In the genomic region with DNA sequence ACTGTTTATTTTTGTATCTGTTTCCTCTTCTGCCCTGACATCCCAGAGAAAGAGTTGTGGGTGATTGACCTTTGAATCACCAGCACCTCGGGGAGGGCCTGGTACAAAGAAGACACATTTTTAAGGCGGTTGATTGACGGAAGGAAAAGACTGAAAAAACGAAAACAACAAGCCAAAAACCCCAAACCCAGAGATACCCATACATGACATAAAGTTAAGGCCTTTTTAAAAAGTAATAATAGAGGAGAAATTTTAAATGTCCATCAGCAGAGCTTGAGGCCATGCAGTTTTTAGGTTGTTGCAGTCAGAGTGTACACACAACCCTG, we compare ENCODE assay signal across 8 cellular contexts.
DNase-seq lines count a peak whose midpoint lies in the region; ATAC-seq, FAIRE-seq and TF ChIP-seq lines count a peak whose summit lies in the region.

No MANE protein-coding gene starts in this region.

- H2AFZ ChIP-seq in GM12878 (ENCODE audit: control insufficient read depth, low read depth, low read length) = peak overlapping the region; percentile 69

- RAD21 ChIA-PET in GM12878 (lab: Charles Lee; ENCODE audit: unreplicated experiment) = interaction anchor here (0.9 to 2.3 kb wide), 13 partner anchors 8 to 1593 kb away, joined by 3 to 14 read pairs (median 5); a partner anchor contains a TSS

- FAIRE-seq in GM12878 (lab: Jason Lieb, UNC) = no peak

- H3K4me3 Mint-ChIP-seq in activated naive CD4-positive, alpha-beta T cell treated with anti-CD3 and anti-CD28 coated beads, Interleukin-2, amount 50 U/mL, for 24 hours = peak overlapping the region; percentile 96
- H3K4me3 Mint-ChIP-seq in memory B cell = peak overlapping the region; percentile 82
- peak overlapping the region; percentile 95 for H3K4me3 Mint-ChIP-seq in type B pancreatic cell

- BruUV-seq in GM12878 (replicated peaks; lab: Mats Ljungman, UMichigan) = no TSS peak

- POLR2A ChIA-PET in GM12878 (lab: Charles Lee) = interaction anchor here (1.3 to 1.5 kb wide), 3 partner anchors 200 to 597 kb away, joined by 6 to 8 read pairs (median 7); a partner anchor contains a TSS

- no peak for TF ChIP-seq CTCF in GM12878 (IDR thresholded peaks at IDR 0.05 in 2 of 3, conservative IDR thresholded peaks at IDR 0.05 in 1 of 3; ENCODE audit: control insufficient read depth in 2 of 3, extremely low read depth in 1 of 3, insufficient read depth in 1 of 3, low read depth in 3 of 3, low read length in 3 of 3)
- TF ChIP-seq CTCF in type B pancreatic cell (conservative IDR thresholded peaks at IDR 0.05) = peak; percentile 43

- peak overlapping the region; percentile 73 for H3K9ac ChIP-seq in GM12878 (ENCODE audit: control insufficient read depth, insufficient read depth, low read length)

- no peaks in the 10 kb centered on the region for H3K36me3 ChIP-seq in GM12878 (ENCODE audit: control insufficient read depth in 2 of 2, insufficient read depth in 2 of 2, low read length in 1 of 2)

- no peaks in the 10 kb centered on the region for H4K20me1 ChIP-seq in GM12878 (ENCODE audit: control insufficient read depth, insufficient read depth)

- no peaks in the 10 kb centered on the region for H3K4me1 ChIP-seq in GM12878 (ENCODE audit: control insufficient read depth, insufficient read depth, low read length)

- in situ Hi-C loops in GM12878 (cut with MboI) = loop anchor here (5.0 kb wide), 1 partner anchor 162 kb away; no protein-coding TSS in a partner anchor

- peak overlapping the region; percentile 26 for H3K4me2 ChIP-seq in GM12878 (ENCODE audit: control insufficient read depth, insufficient read depth)

- no peak for TF ChIP-seq RAD21 in GM12878 (IDR thresholded peaks at IDR 0.05; ENCODE audit: insufficient read depth, low read depth, low read length)

- CTCF ChIA-PET in GM12878 (lab: Yijun Ruan, JAX) = interaction anchor here (0.7 to 3.6 kb wide), 7 partner anchors 146 to 699 kb away, joined by 3 to 18 read pairs (median 3); no protein-coding TSS in a partner anchor

- peaks cover 12% of the 10 kb centered on the region for H3K36me3 Mint-ChIP-seq in activated naive CD4-positive, alpha-beta T cell treated with anti-CD3 and anti-CD28 coated beads, Interleukin-2, amount 50 U/mL, for 24 hours
- H3K36me3 Mint-ChIP-seq in memory B cell = peaks cover 8% of the 10 kb centered on the region
- H3K36me3 Mint-ChIP-seq in type B pancreatic cell = no peaks in the 10 kb centered on the region

- H3K9me3 ChIP-seq in GM12878 (replicated peaks; ENCODE audit: control insufficient read depth, insufficient read depth, low read length) = no peaks in the 10 kb centered on the region

- H3K27me3 Mint-ChIP-seq in activated naive CD4-positive, alpha-beta T cell treated with anti-CD3 and anti-CD28 coated beads, Interleukin-2, amount 50 U/mL, for 24 hours = no peaks in the 10 kb centered on the region
- H3K27me3 Mint-ChIP-seq in memory B cell (no peaks in the 10 kb centered on the region), type B pancreatic cell (no peaks in the 10 kb centered on the region)

- peak overlapping the region; percentile 99 for H3K27ac Mint-ChIP-seq in activated naive CD4-positive, alpha-beta T cell treated with anti-CD3 and anti-CD28 coated beads, Interleukin-2, amount 50 U/mL, for 24 hours
- peak overlapping the region; percentile 99 for H3K27ac Mint-ChIP-seq in memory B cell
- peak overlapping the region; percentile 100 for H3K27ac Mint-ChIP-seq in type B pancreatic cell

- no peaks in the 10 kb centered on the region for H3K27me3 ChIP-seq in GM12878 (replicated peaks in 1 of 2; ENCODE audit: control insufficient read depth in 2 of 2, insufficient read depth in 2 of 2, low read length in 1 of 2)

- WGBS in GM12878 (ENCODE audit: insufficient coverage, insufficient replicate concordance, low lambda C conversion rate, missing lambda C conversion rate) = 28% methylated on average over 4 of the region's 4 CpGs

- intact Hi-C loops in GM12878 (cut with micrococcal nuclease; ENCODE audit: unreplicated experiment) = loop anchor here (1.0 kb wide), 1 partner anchor 146 kb away; no protein-coding TSS in a partner anchor

- H3K4me3 ChIP-seq in GM12878 = no peak overlapping the region

- peak overlapping the region; percentile 86 for H3K27ac ChIP-seq in GM12878 (ENCODE audit: control insufficient read depth, insufficient read depth)

- peaks cover 7% of the 10 kb centered on the region for H3K9me3 Mint-ChIP-seq in activated naive CD4-positive, alpha-beta T cell treated with anti-CD3 and anti-CD28 coated beads, Interleukin-2, amount 50 U/mL, for 24 hours
- peaks cover 3% of the 10 kb centered on the region for H3K9me3 Mint-ChIP-seq in memory B cell
- no peaks in the 10 kb centered on the region for H3K9me3 Mint-ChIP-seq in type B pancreatic cell

- no peak for TF ChIP-seq POLR2A in GM12878 (IDR thresholded peaks at IDR 0.05; ENCODE audit: low read depth, low read length)

- SMC1A ChIA-PET in GM12878 (lab: Charles Lee; ENCODE audit: uncharacterized antibody, unreplicated experiment) = interaction anchor here (0.6 to 2.1 kb wide), 9 partner anchors 56 to 1078 kb away, joined by 3 to 5 read pairs (median 4); a partner anchor contains a TSS

- no peaks in the 10 kb centered on the region for H3K79me2 ChIP-seq in GM12878 (ENCODE audit: control insufficient read depth, insufficient read depth, low read length)

- no peak for ATAC-seq in GM12878
- no peak for ATAC-seq in memory B cell (ENCODE audit: low read depth)
- no peak for ATAC-seq in GM18519 (IDR thresholded peaks at IDR 0.05; ENCODE audit: low FRiP score, unreplicated experiment)
- no peak for ATAC-seq in GM21528 (IDR thresholded peaks at IDR 0.05; ENCODE audit: low FRiP score, unreplicated experiment)

- TF ChIP-seq EP300 in GM12878 (IDR thresholded peaks at IDR 0.05; ENCODE audit: borderline replicate concordance in 1 of 2, control insufficient read depth in 1 of 2, low read depth in 2 of 2, low read length in 2 of 2) = no peak

- H3K4me1 Mint-ChIP-seq in activated naive CD4-positive, alpha-beta T cell treated with anti-CD3 and anti-CD28 coated beads, Interleukin-2, amount 50 U/mL, for 24 hours = peaks cover 12% of the 10 kb centered on the region
- H3K4me1 Mint-ChIP-seq in memory B cell (peaks cover 3% of the 10 kb centered on the region), type B pancreatic cell (ENCODE audit: unreplicated experiment) (peaks cover 8% of the 10 kb centered on the region)

- DNase-seq in activated naive CD4-positive, alpha-beta T cell treated with Interleukin-2 at 50 U/mL for 16 hours = no peak
- DNase-seq in GM12878 (ENCODE audit: low read depth, low spot score) (no peak), memory B cell (ENCODE audit: low spot score in 2 of 2) (no peak), type B pancreatic cell (ENCODE audit: extremely low spot score, unreplicated experiment) (no peak), CD1c-positive myeloid dendritic cell (ENCODE audit: extremely low spot score) (no peak)

TF ChIP-seq in GM12878, 131 proteins besides CTCF, POLR2A, EP300 and RAD21 (continues in another document):
- TF ChIP-seq SMARCA5 (IDR thresholded peaks at IDR 0.05) (no peak), TCF3 (IDR thresholded peaks at IDR 0.05; ENCODE audit: borderline replicate concordance, insufficient read depth, low read depth, low read length) (no peak), SRF (IDR thresholded peaks at IDR 0.05; ENCODE audit: low read depth in 2 of 2, low read length in 2 of 2) (no peak), SREBF2 (IDR thresholded peaks at IDR 0.05; ENCODE audit: low read length) (no peak), POU2F2 (IDR thresholded peaks at IDR 0.05; ENCODE audit: borderline replicate concordance, low read depth, low read length) (no peak), MYC (IDR thresholded peaks at IDR 0.05; ENCODE audit: insufficient read depth, insufficient read length, insufficient replicate concordance, low read length, severe bottlenecking) (no peak)
- TF ChIP-seq, protein P1, sequence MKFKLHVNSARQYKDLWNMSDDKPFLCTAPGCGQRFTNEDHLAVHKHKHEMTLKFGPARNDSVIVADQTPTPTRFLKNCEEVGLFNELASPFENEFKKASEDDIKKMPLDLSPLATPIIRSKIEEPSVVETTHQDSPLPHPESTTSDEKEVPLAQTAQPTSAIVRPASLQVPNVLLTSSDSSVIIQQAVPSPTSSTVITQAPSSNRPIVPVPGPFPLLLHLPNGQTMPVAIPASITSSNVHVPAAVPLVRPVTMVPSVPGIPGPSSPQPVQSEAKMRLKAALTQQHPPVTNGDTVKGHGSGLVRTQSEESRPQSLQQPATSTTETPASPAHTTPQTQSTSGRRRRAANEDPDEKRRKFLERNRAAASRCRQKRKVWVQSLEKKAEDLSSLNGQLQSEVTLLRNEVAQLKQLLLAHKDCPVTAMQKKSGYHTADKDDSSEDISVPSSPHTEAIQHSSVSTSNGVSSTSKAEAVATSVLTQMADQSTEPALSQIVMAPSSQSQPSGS (IDR thresholded peaks at IDR 0.05; ENCODE audit: low read length) = no peak
- TF ChIP-seq, protein P2, sequence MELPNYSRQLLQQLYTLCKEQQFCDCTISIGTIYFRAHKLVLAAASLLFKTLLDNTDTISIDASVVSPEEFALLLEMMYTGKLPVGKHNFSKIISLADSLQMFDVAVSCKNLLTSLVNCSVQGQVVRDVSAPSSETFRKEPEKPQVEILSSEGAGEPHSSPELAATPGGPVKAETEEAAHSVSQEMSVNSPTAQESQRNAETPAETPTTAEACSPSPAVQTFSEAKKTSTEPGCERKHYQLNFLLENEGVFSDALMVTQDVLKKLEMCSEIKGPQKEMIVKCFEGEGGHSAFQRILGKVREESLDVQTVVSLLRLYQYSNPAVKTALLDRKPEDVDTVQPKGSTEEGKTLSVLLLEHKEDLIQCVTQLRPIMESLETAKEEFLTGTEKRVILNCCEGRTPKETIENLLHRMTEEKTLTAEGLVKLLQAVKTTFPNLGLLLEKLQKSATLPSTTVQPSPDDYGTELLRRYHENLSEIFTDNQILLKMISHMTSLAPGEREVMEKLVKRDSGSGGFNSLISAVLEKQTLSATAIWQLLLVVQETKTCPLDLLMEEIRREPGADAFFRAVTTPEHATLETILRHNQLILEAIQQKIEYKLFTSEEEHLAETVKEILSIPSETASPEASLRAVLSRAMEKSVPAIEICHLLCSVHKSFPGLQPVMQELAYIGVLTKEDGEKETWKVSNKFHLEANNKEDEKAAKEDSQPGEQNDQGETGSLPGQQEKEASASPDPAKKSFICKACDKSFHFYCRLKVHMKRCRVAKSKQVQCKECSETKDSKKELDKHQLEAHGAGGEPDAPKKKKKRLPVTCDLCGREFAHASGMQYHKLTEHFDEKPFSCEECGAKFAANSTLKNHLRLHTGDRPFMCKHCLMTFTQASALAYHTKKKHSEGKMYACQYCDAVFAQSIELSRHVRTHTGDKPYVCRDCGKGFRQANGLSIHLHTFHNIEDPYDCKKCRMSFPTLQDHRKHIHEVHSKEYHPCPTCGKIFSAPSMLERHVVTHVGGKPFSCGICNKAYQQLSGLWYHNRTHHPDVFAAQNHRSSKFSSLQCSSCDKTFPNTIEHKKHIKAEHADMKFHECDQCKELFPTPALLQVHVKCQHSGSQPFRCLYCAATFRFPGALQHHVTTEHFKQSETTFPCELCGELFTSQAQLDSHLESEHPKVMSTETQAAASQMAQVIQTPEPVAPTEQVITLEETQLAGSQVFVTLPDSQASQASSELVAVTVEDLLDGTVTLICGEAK (IDR thresholded peaks at IDR 0.05; ENCODE audit: borderline replicate concordance) = no peak
